13 cellular contexts compared by ENCODE assay signal in the genomic region with DNA sequence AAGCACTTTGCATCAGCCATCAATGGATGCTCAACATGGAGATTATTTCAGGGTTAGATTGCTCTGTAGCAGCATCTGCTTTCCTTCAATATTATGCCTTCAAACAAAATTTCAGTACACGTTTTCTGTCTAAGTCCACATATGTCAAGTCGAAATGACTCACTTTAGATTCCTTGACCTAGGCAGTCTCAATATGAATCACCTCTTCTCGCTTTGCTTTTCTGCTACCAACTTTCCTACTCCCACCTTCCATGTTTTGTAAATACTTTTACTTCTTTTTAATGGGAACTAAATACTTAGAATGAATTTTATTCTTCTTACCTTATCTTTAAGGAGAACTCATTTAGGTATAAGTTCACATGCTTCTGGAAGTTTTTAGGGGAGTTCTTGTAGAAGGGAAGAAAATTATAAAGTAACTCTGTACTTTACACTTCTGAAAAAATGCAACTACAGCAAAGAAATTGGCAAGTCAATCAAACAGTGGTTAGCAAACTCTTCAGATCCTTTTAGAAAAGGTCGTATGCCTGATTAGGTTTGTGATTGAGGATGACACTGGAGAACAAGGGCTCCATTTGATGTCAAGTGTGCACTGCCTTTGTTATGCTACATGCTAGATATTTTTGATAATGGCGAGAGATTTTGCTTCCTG.
A peak's percentile ranks its signal among the peaks of the same experiment; 100 is the strongest.
DNase-seq lines count a peak whose midpoint lies in the region; ATAC-seq and TF ChIP-seq lines count a peak whose summit lies in the region.
"Had no signal": no experiment of that assay in that cellular context is flagged by ENCODE, and none has a peak within 500 bp of the region (broad histone marks: within the 10 kb centered on the region; RNA-seq: fewer than 3 reads in every experiment).

No MANE protein-coding gene starts in this region.

- DNase-seq in GM06990 (ENCODE audit: extremely low read depth, insufficient read length) (peak; percentile 28), MV-4-11 (lab: John Stamatoyannopoulos, UW) (no peak), GM03348 (ENCODE audit: low spot score) (no peak), NCI-H2029 treated with DMSO at 0.1 percent for 48 hours (lab: John Stamatoyannopoulos, UW) (no peak), Kasumi-1 (lab: John Stamatoyannopoulos, UW) (no peak)
- DNase-seq: ACHN; activated naive CD4-positive, alpha-beta T cell treated with anti-CD3 and anti-CD28 coated beads, Interleukin-2, amount 50 U/mL, for 16 hours; NCI-H446 had no signal

- no peaks in the 10 kb centered on the region for H3K27me3 ChIP-seq in GM06990 (replicated peaks; ENCODE audit: control insufficient read depth, insufficient read depth, low read length)
- H3K27me3 ChIP-seq: cardiac muscle cell, vagina had no signal

- H3K36me3 ChIP-seq in GM06990 (ENCODE audit: control insufficient read depth, insufficient read depth, low read length), result no peaks in the 10 kb centered on the region
- H3K36me3 ChIP-seq: cardiac muscle cell, vagina had no signal

- H3K4me3 ChIP-seq in GM06990 (replicated peaks; ENCODE audit: low read depth, low read length), result no peak overlapping the region
- H3K4me3 ChIP-seq: cardiac muscle cell, vagina had no signal

- no peak for TF ChIP-seq CTCF in GM06990 (IDR thresholded peaks at IDR 0.05; ENCODE audit: insufficient read depth, low read length, poor library complexity, severe bottlenecking)

- ATAC-seq in GM18909 (IDR thresholded peaks at IDR 0.05; ENCODE audit: poor library complexity, unreplicated experiment) (peak; percentile 76), GM21786 (IDR thresholded peaks at IDR 0.05; ENCODE audit: unreplicated experiment) (peak; percentile 74), HG03175 (IDR thresholded peaks at IDR 0.05; ENCODE audit: unreplicated experiment) (peak; percentile 57)
